27 cellular contexts compared by ENCODE assay signal in genomic region chr3:41477399-41478014, GRCh38.
DNase-seq lines count a peak whose midpoint lies in the region; ATAC-seq and FAIRE-seq lines count a peak whose summit lies in the region.
"Had no signal": no experiment of that assay in that cellular context is flagged by ENCODE, and none has a peak within 500 bp of the region (broad histone marks: within the 10 kb centered on the region; RNA-seq: fewer than 3 reads in every experiment).

No MANE protein-coding gene starts in this region.

- no peak for DNase-seq in GM19239 (ENCODE audit: insufficient read length, low spot score)
- peak; percentile 33 for DNase-seq in glomerular visceral epithelial cell (ENCODE audit: extremely low spot score)
- peak; percentile 73 for DNase-seq in renal cortical epithelial cell (ENCODE audit: low read depth)
- no peak for DNase-seq in AG08395 (ENCODE audit: low spot score)
- no peak for DNase-seq in HCEC 1CT
- no peak for DNase-seq in activated T-cell treated with anti-CD3 and anti-CD28 coated beads, Interleukin-2, amount 50 U/mL, for 1 hour
- DNase-seq: activated CD8-positive, alpha-beta T cell treated with anti-CD3 and anti-CD28 coated beads, Interleukin-2, amount 10 ng/mL, durations not matched to agents 7 days and 5 days; activated gamma-delta T cell; activated naive CD8-positive, alpha-beta T cell treated with anti-CD3 and anti-CD28 coated beads, Interleukin-2, amount 50 U/mL, for 24 hours; activated T-cell treated with anti-CD3 and anti-CD28 coated beads for 4 hours; central memory CD4-positive, alpha-beta T cell; endodermal cell; esophagus squamous epithelium; Kasumi-1; left ventricle myocardium inferior; naive B cell; NCI-H1694 treated with DMSO at 0.1 percent for 48 hours; NK-92 treated with Interleukin-12 subunit alpha and Interleukin-12 subunit beta, amount 100 ng/mL, for 24 hours; PC-9; SHP77; sigmoid colon; stimulated activated CD4-positive, alpha-beta T cell treated with anti-CD3 and anti-CD28 coated beads, Interleukin-4, amount 100 ng/mL, for 4 hours had no signal

- peak; percentile 51 for FAIRE-seq in GM19239 (lab: Jason Lieb, UNC)
- FAIRE-seq: D721Med, frontal cortex, GM12891 had no signal

- peak; percentile 47 for ATAC-seq in HG03354 (IDR thresholded peaks at IDR 0.05; ENCODE audit: poor library complexity, severe bottlenecking, unreplicated experiment)
- ATAC-seq: activated CD8-positive, alpha-beta T cell treated with anti-CD3 and anti-CD28 coated beads, Interleukin-2, amount 10 ng/mL, durations not matched to agents 7 days and 5 days; activated naive CD8-positive, alpha-beta T cell treated with anti-CD3 and anti-CD28 coated beads, Interleukin-2, amount 50 U/mL, for 24 hours; stimulated activated memory B cell treated with anti-CD40 and anti-IgM and Interleukin-4, amounts not matched to agents 10 μg/mL and 1 μg/mL and 100 μg/mL, for 72 hours had no signal

Comparison
In these comparisons a context has a peak if more than half of its experiments do, and no peak if none do; other contexts are left out.
1. DNase-seq: peak in glomerular visceral epithelial cell (single experiment) and renal cortical epithelial cell (single experiment); none in GM19239 (single experiment), AG08395 (single experiment), HCEC 1CT (single experiment) and activated T-cell treated with anti-CD3 and anti-CD28 coated beads, Interleukin-2, amount 50 U/mL, for 1 hour (single experiment).